ENCODE assay signal across 7 cellular contexts in the genomic region with DNA sequence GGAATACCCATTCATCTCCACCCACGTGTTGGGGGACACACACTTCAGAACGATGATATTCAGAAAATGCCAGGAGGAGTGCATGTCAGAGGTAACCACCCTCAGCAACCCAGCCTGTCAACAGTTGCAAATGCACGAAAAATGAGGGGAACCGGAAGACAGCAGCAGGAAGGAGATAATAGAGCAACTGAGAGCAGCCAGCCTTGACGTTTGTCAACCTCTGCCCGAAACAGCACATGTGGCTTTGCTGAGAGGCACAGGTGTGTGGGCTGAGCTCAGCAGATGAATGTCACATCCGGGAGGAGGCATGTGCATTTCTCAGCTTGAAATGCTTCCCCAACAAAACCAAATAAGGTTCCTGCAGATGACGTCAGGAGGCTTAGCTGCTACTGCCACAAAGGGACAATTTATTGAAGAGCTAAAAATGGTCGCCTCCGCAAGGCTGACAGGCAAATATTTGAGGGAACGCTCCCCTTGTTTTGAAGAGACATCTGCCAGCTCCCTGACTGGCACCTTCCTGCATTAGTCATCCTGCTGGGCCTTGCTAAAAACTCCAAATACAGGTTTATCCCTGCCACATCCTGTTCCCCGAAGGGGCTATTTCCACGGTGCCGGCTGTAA.
A peak's percentile ranks its signal among the peaks of the same experiment; 100 is the strongest.
DNase-seq lines count a peak whose midpoint lies in the region; ATAC-seq and TF ChIP-seq lines count a peak whose summit lies in the region.

No MANE protein-coding gene starts in this region.

- CTCF ChIA-PET in RWPE1 (lab: Yijun Ruan, JAX), result interaction anchor here (1.0 kb wide), 1 partner anchor 229 kb away, joined by 7 read pairs; no protein-coding TSS in a partner anchor

- in situ Hi-C loops in G401 (cut with HindIII; ENCODE audit: low sequenced_read_pairs), result no loop called here

- ATAC-seq in GM19043 (IDR thresholded peaks at IDR 0.05; ENCODE audit: low read depth, unreplicated experiment) (peak; percentile 100), HG03095 (IDR thresholded peaks at IDR 0.05; ENCODE audit: unreplicated experiment) (peak; percentile 100)

- TF ChIP-seq CTCF in RWPE1 (conservative IDR thresholded peaks at IDR 0.05; ENCODE audit: low read depth), result no peak
- no peak for TF ChIP-seq CTCF in spleen (IDR thresholded peaks at IDR 0.05 in 8 of 11, conservative IDR thresholded peaks at IDR 0.05 in 3 of 11)

- 3 to 11% (median 7%) methylated on average over 14 of the region's 14 CpGs for WGBS in spleen, 5 donors

- no peak overlapping the region for H3K27ac ChIP-seq in RWPE1
- H3K27ac ChIP-seq in spleen, result peak overlapping the region in 4 of 8 donors; percentile 39 to 69 (median 50)

- intact Hi-C loops in spleen (cut with DNase I; ENCODE audit: low total_unique reads), result no loop called here

- peaks cover 0 to 14% (median 11%) of the 10 kb centered on the region in 6 donors for H3K4me1 ChIP-seq in spleen

- POLR2A ChIA-PET in RWPE1 (lab: Yijun Ruan, JAX; ENCODE audit: low non-redundant PET), result no interaction called here

- peak overlapping the region in 1 of 8 donors; percentile 8 for H3K4me3 ChIP-seq in spleen

- no peaks in the 10 kb centered on the region for H3K36me3 ChIP-seq in spleen

- no peak for TF ChIP-seq POLR2A in spleen (IDR thresholded peaks at IDR 0.05)

- DNase-seq in RWPE1 (ENCODE audit: low spot score) (peak; percentile 57), spleen (peak; percentile 83), G401 (ENCODE audit: low spot score) (no peak), NCI-H524 (lab: John Stamatoyannopoulos, UW) (no peak)
- DNase-seq in activated gamma-delta T cell treated with anti-CD3 and anti-CD28 coated beads, Interleukin-2, amount 50 U/mL, for 16 hours (ENCODE audit: low read depth), result peak; percentile 40

- no peaks in the 10 kb centered on the region for H3K27me3 ChIP-seq in spleen (replicated peaks in 1 of 7)

- H3K9me3 ChIP-seq in spleen, result peaks cover 0 to 12% (median 8%) of the 10 kb centered on the region in 8 donors

Comparison
In these comparisons a context has a peak if more than half of its experiments do, and no peak if none do; other contexts are left out.
1. DNase-seq: peak in RWPE1 (single experiment), activated gamma-delta T cell treated with anti-CD3 and anti-CD28 coated beads, Interleukin-2, amount 50 U/mL, for 16 hours (single experiment) and spleen (single experiment); none in G401 (single experiment) and NCI-H524 (0 of 2).